In the genomic region with DNA sequence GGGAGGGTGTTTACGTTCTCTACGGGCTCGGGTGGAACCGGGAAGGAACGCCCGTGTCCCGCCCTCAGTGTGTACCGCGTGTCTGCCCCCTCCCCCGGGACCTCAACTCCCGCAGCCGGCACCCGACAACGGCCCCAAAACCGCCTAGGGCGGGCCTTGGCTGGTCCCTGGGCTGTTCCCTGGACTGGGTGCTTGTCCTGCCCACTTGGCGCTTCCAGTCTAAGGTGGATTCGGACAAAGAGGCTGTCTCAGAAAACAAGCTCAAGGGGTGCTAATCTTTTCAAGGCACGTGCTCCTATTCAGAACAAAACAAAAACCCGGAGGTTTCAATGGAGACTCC, we compare ENCODE assay signal across 9 cellular contexts. TPM values are rescaled to one million over a fixed set of nuclear protein-coding genes. Genes with fewer than 3 reads are reported as not detected.
DNase-seq lines count a peak whose midpoint lies in the region; ATAC-seq and TF ChIP-seq lines count a peak whose summit lies in the region.
"Had no signal": no experiment of that assay in that cellular context is flagged by ENCODE, and none has a peak within 500 bp of the region (broad histone marks: within the 10 kb centered on the region; RNA-seq: fewer than 3 reads in every experiment).

No MANE protein-coding gene starts in this region.

- peaks cover 6% of the 10 kb centered on the region for H3K4me1 ChIP-seq in HEK293 (ENCODE audit: control insufficient read depth, insufficient read depth, low read length)
- H3K4me1 ChIP-seq in right cardiac atrium (ENCODE audit: control insufficient read depth, insufficient read depth, low read length): peaks cover 2% of the 10 kb centered on the region
- H3K4me1 ChIP-seq in spleen: peaks cover 27 to 53% (median 40%) of the 10 kb centered on the region in 6 donors

- H3K36me3 Mint-ChIP-seq in T-helper 17 cell (ENCODE audit: low read depth): peaks cover 5% of the 10 kb centered on the region

- peaks cover 19% of the 10 kb centered on the region for H3K4me1 Mint-ChIP-seq in T-helper 17 cell

- CTCF ChIA-PET in HEK293 (lab: Yijun Ruan, JAX): no interaction called here

- peak overlapping the region; percentile 99 for H3K4me3 ChIP-seq in HEK293 (ENCODE audit: low read depth, low read length)
- H3K4me3 ChIP-seq in right cardiac atrium (ENCODE audit: low read length): peak overlapping the region; percentile 89
- H3K4me3 ChIP-seq in spleen: peak overlapping the region; percentile 71 to 91 (median 79)

- no peak for ATAC-seq in T-helper 17 cell
- no peak for ATAC-seq in right cardiac atrium
- no peak for ATAC-seq in omental fat pad (ENCODE audit: low FRiP score)
- no peak for ATAC-seq in HG02571 (IDR thresholded peaks at IDR 0.05; ENCODE audit: unreplicated experiment)

- POLR2A ChIA-PET in HEK293 (lab: Yijun Ruan, JAX): no interaction called here

- 8% methylated on average over 20 of the region's 20 CpGs for WGBS in right cardiac atrium
- whole genome bisulfite sequencing in spleen, 5 donors: 9 to 68% (median 24%) methylated on average over 3 to 20 of the region's 20 CpGs

- H3K9me3 ChIP-seq in HEK293 (ENCODE audit: control insufficient read depth, insufficient read depth, low read depth, low read length) (no peaks in the 10 kb centered on the region), T-helper 17 cell (ENCODE audit: control insufficient read depth, low read length, poor library complexity, severe bottlenecking) (no peaks in the 10 kb centered on the region), right cardiac atrium (ENCODE audit: control insufficient read depth, low read length) (no peaks in the 10 kb centered on the region), spleen (peaks cover 0 to 5% (median 0%) of the 10 kb centered on the region in 8 donors)

- H3K27me3 Mint-ChIP-seq in T-helper 17 cell: no peaks in the 10 kb centered on the region

- no peak for TF ChIP-seq CTCF in HEK293 (tag by site-specific recombination; IDR thresholded peaks at IDR 0.05)
- peak in 1 of 11 experiments; percentile 13 for TF ChIP-seq CTCF in spleen (IDR thresholded peaks at IDR 0.05 in 8 of 11, conservative IDR thresholded peaks at IDR 0.05 in 3 of 11)
- TF ChIP-seq CTCF in omental fat pad (IDR thresholded peaks at IDR 0.05): no peak

- H3K36me3 ChIP-seq in HEK293 (ENCODE audit: control insufficient read depth in 2 of 2, insufficient read depth in 1 of 2, low read length in 2 of 2) (peaks cover 0 to 10% of the 10 kb centered on the region in 2 experiments; a peak in 1 of 3 replicates), spleen (peaks cover 0 to 12% (median 7%) of the 10 kb centered on the region in 6 donors)

- intact Hi-C loops in right cardiac atrium (cut with DNase I): no loop called here
- intact Hi-C loops in spleen (cut with DNase I; ENCODE audit: low total_unique reads): no loop called here

- H3K27ac ChIP-seq in HEK293 (ENCODE audit: extremely low read depth, low read depth, low read length): no peak overlapping the region
- H3K27ac ChIP-seq in right cardiac atrium (ENCODE audit: low read length): peak overlapping the region; percentile 76
- peak overlapping the region; percentile 93 to 100 (median 98) for H3K27ac ChIP-seq in spleen

- H3K27ac Mint-ChIP-seq in T-helper 17 cell: peak overlapping the region; percentile 98

- H3K4me3 Mint-ChIP-seq in T-helper 17 cell: peak overlapping the region; percentile 98

- H3K27me3 ChIP-seq in right cardiac atrium (ENCODE audit: control insufficient read depth, insufficient read depth) (no peaks in the 10 kb centered on the region), spleen (replicated peaks in 1 of 7) (no peaks in the 10 kb centered on the region)

- DNase-seq in T-helper 17 cell (no peak), right cardiac atrium (no peak), spleen (no peak), omental fat pad (ENCODE audit: low spot score) (no peak), epidermal melanocyte (ENCODE audit: insufficient read length, low spot score) (no peak), anterior cingulate cortex (lab: John Stamatoyannopoulos, UW) (no peak)

- no peak for TF ChIP-seq POLR2A in spleen (IDR thresholded peaks at IDR 0.05)

TF ChIP-seq in HEK293, 187 proteins besides CTCF, POLR2A, EP300 and RAD21 (continues in another document):
- TF ChIP-seq ZFP69B (tag by site-specific recombination; IDR thresholded peaks at IDR 0.05): no peak
- TF ChIP-seq MEIS1 (CRISPR knock-in tag; IDR thresholded peaks at IDR 0.05; ENCODE audit: borderline replicate concordance): no peak
- TF ChIP-seq, protein P1, sequence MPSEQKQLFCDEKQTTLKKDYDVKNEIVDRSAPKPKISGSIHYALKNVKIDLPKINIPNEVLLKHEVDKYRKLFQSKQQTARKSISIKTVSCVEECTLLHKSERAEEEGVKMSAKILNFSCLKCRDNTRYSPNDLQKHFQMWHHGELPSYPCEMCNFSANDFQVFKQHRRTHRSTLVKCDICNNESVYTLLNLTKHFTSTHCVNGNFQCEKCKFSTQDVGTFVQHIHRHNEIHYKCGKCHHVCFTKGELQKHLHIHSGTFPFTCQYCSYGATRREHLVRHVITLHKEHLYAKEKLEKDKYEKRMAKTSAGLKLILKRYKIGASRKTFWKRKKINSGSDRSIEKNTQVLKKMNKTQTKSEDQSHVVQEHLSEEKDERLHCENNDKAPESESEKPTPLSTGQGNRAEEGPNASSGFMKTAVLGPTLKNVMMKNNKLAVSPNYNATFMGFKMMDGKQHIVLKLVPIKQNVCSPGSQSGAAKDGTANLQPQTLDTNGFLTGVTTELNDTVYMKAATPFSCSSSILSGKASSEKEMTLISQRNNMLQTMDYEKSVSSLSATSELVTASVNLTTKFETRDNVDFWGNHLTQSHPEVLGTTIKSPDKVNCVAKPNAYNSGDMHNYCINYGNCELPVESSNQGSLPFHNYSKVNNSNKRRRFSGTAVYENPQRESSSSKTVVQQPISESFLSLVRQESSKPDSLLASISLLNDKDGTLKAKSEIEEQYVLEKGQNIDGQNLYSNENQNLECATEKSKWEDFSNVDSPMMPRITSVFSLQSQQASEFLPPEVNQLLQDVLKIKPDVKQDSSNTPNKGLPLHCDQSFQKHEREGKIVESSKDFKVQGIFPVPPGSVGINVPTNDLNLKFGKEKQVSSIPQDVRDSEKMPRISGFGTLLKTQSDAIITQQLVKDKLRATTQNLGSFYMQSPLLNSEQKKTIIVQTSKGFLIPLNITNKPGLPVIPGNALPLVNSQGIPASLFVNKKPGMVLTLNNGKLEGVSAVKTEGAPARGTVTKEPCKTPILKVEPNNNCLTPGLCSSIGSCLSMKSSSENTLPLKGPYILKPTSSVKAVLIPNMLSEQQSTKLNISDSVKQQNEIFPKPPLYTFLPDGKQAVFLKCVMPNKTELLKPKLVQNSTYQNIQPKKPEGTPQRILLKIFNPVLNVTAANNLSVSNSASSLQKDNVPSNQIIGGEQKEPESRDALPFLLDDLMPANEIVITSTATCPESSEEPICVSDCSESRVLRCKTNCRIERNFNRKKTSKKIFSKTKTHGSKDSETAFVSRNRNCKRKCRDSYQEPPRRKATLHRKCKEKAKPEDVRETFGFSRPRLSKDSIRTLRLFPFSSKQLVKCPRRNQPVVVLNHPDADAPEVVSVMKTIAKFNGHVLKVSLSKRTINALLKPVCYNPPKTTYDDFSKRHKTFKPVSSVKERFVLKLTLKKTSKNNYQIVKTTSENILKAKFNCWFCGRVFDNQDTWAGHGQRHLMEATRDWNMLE (tag by site-specific recombination; conservative IDR thresholded peaks at IDR 0.05; ENCODE audit: low read depth): 0 out of 2 replicates have a peak, but pooled peaks have one; percentile 16
- TF ChIP-seq ZNF433 (tag by site-specific recombination; IDR thresholded peaks at IDR 0.05; ENCODE audit: low read depth): no peak
- TF ChIP-seq ZNF560 (tag by site-specific recombination; IDR thresholded peaks at IDR 0.05; ENCODE audit: borderline replicate concordance): no peak
- TF ChIP-seq ZBTB1 (tag by site-specific recombination; IDR thresholded peaks at IDR 0.05): no peak
- no peak for TF ChIP-seq TRIM28 (IDR thresholded peaks at IDR 0.05; ENCODE audit: borderline replicate concordance, low read length)
- TF ChIP-seq KLF10 (tag by site-specific recombination; IDR thresholded peaks at IDR 0.05): no peak
- TF ChIP-seq ZNF521 (tag by site-specific recombination; IDR thresholded peaks at IDR 0.05): no peak
- no peak for TF ChIP-seq ZNF324 (tag by site-specific recombination; IDR thresholded peaks at IDR 0.05)
- TF ChIP-seq, protein P2, sequence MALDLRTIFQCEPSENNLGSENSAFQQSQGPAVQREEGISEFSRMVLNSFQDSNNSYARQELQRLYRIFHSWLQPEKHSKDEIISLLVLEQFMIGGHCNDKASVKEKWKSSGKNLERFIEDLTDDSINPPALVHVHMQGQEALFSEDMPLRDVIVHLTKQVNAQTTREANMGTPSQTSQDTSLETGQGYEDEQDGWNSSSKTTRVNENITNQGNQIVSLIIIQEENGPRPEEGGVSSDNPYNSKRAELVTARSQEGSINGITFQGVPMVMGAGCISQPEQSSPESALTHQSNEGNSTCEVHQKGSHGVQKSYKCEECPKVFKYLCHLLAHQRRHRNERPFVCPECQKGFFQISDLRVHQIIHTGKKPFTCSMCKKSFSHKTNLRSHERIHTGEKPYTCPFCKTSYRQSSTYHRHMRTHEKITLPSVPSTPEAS (tag by site-specific recombination; IDR thresholded peaks at IDR 0.05): no peak
- no peak for TF ChIP-seq WT1 (tag by site-specific recombination; IDR thresholded peaks at IDR 0.05)
- no peak for TF ChIP-seq YY2 (tag by site-specific recombination; IDR thresholded peaks at IDR 0.05)
- TF ChIP-seq ZFP37 (tag by site-specific recombination; IDR thresholded peaks at IDR 0.05): no peak
- TF ChIP-seq ZNF529 (tag by site-specific recombination; IDR thresholded peaks at IDR 0.05; ENCODE audit: insufficient replicate concordance): peak; percentile 5

RNA-seq across cellular contexts. Expression of a gene that starts 0.4 kb away (rescaled TPM):
- total RNA-seq in T-helper 17 cell (10 to 100 TPM; 82.5 to 84.1 TPM), right cardiac atrium (10 to 100 TPM; 15.5 to 27.0 (median 24.0) TPM), spleen (10 to 100 TPM; 35.1 to 95.9 (median 54.8) TPM), omental fat pad (10 to 100 TPM; 18.4 to 62.6 (median 34.6) TPM)
- polyA plus RNA-seq in right cardiac atrium (15.5 TPM), spleen (10 to 100 TPM; 30.2 to 53.3 (median 44.4) TPM)

RNA-seq across cellular contexts. Expression of a gene that starts 37.0 kb away (rescaled TPM):
- not detected for total RNA-seq in T-helper 17 cell
- total RNA-seq in right cardiac atrium: 10 to 100 TPM in 2 of 4 donors, 1 to 10 TPM in 2; 5.5 to 13.6 (median 8.8) TPM
- 2.5 TPM for polyA plus RNA-seq in right cardiac atrium
- 1 to 10 TPM in 5 of 7 donors, under 1 TPM in 2; 0.63 to 3.8 (median 1.2) TPM for total RNA-seq in spleen
- polyA plus RNA-seq in spleen: 1 to 10 TPM; 1.7 to 3.1 (median 2.2) TPM
- 1 to 10 TPM in 1 of 4 donors, under 1 TPM in 3; 0.12 to 1.0 (median 0.49) TPM for total RNA-seq in omental fat pad
- total RNA-seq: SK-MEL-5 had no signal
